24 cellular contexts compared by ENCODE assay signal in the genomic region with DNA sequence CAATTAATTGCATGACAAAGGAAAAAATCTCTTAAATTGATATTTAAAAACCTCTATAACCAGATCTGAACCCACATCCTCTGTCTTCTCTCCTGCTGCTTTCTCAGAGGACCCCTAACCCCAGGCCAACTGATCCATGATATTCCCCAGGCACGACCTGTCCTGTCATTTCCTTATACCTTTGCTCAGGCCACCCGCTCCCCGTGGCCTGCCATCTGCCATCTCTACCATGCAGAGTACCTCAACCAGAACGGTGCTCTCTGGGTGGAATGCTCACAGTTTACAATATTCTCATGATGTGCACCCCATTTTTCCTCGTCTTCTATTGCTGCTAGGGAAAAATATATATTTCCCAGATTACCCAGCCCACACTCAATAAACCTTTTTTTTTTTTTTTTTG. TPM values are rescaled to one million over a fixed set of nuclear protein-coding genes. Genes with fewer than 3 reads are reported as not detected.
DNase-seq lines count a peak whose midpoint lies in the region; ATAC-seq and TF ChIP-seq lines count a peak whose summit lies in the region.
"Had no signal": no experiment of that assay in that cellular context is flagged by ENCODE, and none has a peak within 500 bp of the region (broad histone marks: within the 10 kb centered on the region; RNA-seq: fewer than 3 reads in every experiment).

No MANE protein-coding gene starts in this region.

- peaks cover 41% of the 10 kb centered on the region for H3K36me3 ChIP-seq in CD8-positive, alpha-beta T cell (ENCODE audit: insufficient read depth, low read length)
- H3K36me3 ChIP-seq in left lung: peaks cover 0 to 64% of the 10 kb centered on the region in 2 donors
- H3K36me3 ChIP-seq in lower lobe of right lung: peaks cover 87% of the 10 kb centered on the region
- H3K36me3 ChIP-seq: neural progenitor cell had no signal

- peaks cover 12% of the 10 kb centered on the region for H3K4me1 Mint-ChIP-seq in activated CD4-positive, alpha-beta T cell treated with anti-CD3 and anti-CD28 coated beads for 36 hours
- peaks cover 46% of the 10 kb centered on the region for H3K4me1 Mint-ChIP-seq in CD8-positive, alpha-beta T cell (ENCODE audit: low read depth)
- H3K4me1 Mint-ChIP-seq in activated naive CD8-positive, alpha-beta T cell treated with anti-CD3 and anti-CD28 coated beads, Interleukin-2, amount 10 ng/mL, durations not matched to agents 7 days and 5 days: peaks cover 22% of the 10 kb centered on the region
- peaks cover 32% of the 10 kb centered on the region for H3K4me1 Mint-ChIP-seq in nephron
- H3K4me1 Mint-ChIP-seq: neural progenitor cell had no signal

- peak overlapping the region; percentile 38 for H3K27ac Mint-ChIP-seq in activated CD4-positive, alpha-beta T cell treated with anti-CD3 and anti-CD28 coated beads for 36 hours
- peak overlapping the region; percentile 79 for H3K27ac Mint-ChIP-seq in CD8-positive, alpha-beta T cell
- peak overlapping the region; percentile 62 for H3K27ac Mint-ChIP-seq in activated naive CD8-positive, alpha-beta T cell treated with anti-CD3 and anti-CD28 coated beads, Interleukin-2, amount 10 ng/mL, durations not matched to agents 7 days and 5 days
- peak overlapping the region; percentile 37 to 89 (median 76) for H3K27ac Mint-ChIP-seq in nephron
- H3K27ac Mint-ChIP-seq: neural progenitor cell had no signal

- H3K36me3 Mint-ChIP-seq in activated CD4-positive, alpha-beta T cell treated with anti-CD3 and anti-CD28 coated beads for 36 hours (ENCODE audit: low read depth): peaks cover 53% of the 10 kb centered on the region
- H3K36me3 Mint-ChIP-seq in CD8-positive, alpha-beta T cell: peaks cover 85% of the 10 kb centered on the region
- H3K36me3 Mint-ChIP-seq in activated naive CD8-positive, alpha-beta T cell treated with anti-CD3 and anti-CD28 coated beads, Interleukin-2, amount 10 ng/mL, durations not matched to agents 7 days and 5 days: peaks cover 66% of the 10 kb centered on the region
- peaks cover 46% of the 10 kb centered on the region for H3K36me3 Mint-ChIP-seq in nephron (ENCODE audit: low read depth)

- no peak overlapping the region for H3K4me3 Mint-ChIP-seq in activated CD4-positive, alpha-beta T cell treated with anti-CD3 and anti-CD28 coated beads for 36 hours
- H3K4me3 Mint-ChIP-seq in CD8-positive, alpha-beta T cell: no peak overlapping the region
- no peak overlapping the region for H3K4me3 Mint-ChIP-seq in activated naive CD8-positive, alpha-beta T cell treated with anti-CD3 and anti-CD28 coated beads, Interleukin-2, amount 10 ng/mL, durations not matched to agents 7 days and 5 days
- no peak overlapping the region for H3K4me3 Mint-ChIP-seq in nephron
- H3K4me3 Mint-ChIP-seq: neural progenitor cell had no signal

- no peak overlapping the region for H3K4me3 ChIP-seq in CD8-positive, alpha-beta T cell (ENCODE audit: low read depth, low read length)
- H3K4me3 ChIP-seq in left lung: no peak overlapping the region
- H3K4me3 ChIP-seq in lower lobe of right lung: no peak overlapping the region
- H3K4me3 ChIP-seq: neural progenitor cell, spleen, testis had no signal

- H3K4me1 ChIP-seq in CD8-positive, alpha-beta T cell (ENCODE audit: insufficient read depth, low read length): peaks cover 12% of the 10 kb centered on the region
- H3K4me1 ChIP-seq in left lung (peaks cover 0 to 2% of the 10 kb centered on the region in 2 donors), lower lobe of right lung (peaks cover 8% of the 10 kb centered on the region)
- H3K4me1 ChIP-seq: neural progenitor cell, testis had no signal

- DNase-seq in activated CD4-positive, alpha-beta T cell treated with anti-CD3 and anti-CD28 coated beads for 36 hours: no peak
- no peak for DNase-seq in activated CD4-positive, alpha-beta T cell treated with anti-CD3 and anti-CD28 coated beads for 1 hour
- DNase-seq in CD8-positive, alpha-beta T cell: no peak
- DNase-seq in activated naive CD8-positive, alpha-beta T cell treated with anti-CD3 and anti-CD28 coated beads, Interleukin-2, amount 10 ng/mL, durations not matched to agents 7 days and 5 days: no peak
- DNase-seq in AG08396 (ENCODE audit: low spot score) (no peak), left lung (no peak), lower lobe of right lung (no peak)
- DNase-seq: 8988T; activated CD4-positive, alpha-beta T cell treated with anti-CD3 and anti-CD28 coated beads for 48 hours; activated gamma-delta T cell; amygdala; DMS 273 treated with DMSO at 0.1 percent for 48 hours; effector CD8-positive, alpha-beta T cell; erythroblast; H7; head of caudate nucleus; kidney; NCI-H446 treated with DMSO at 0.1 percent for 48 hours; NCI-H82; right cardiac atrium; spleen; testis had no signal

- no peak for TF ChIP-seq CTCF in CD8-positive, alpha-beta T cell (IDR thresholded peaks at IDR 0.05)
- no peak for TF ChIP-seq CTCF in nephron (IDR thresholded peaks at IDR 0.05; ENCODE audit: unreplicated experiment in 3 of 3)
- no peak for TF ChIP-seq CTCF in left lung (IDR thresholded peaks at IDR 0.05)
- TF ChIP-seq CTCF in lower lobe of right lung (IDR thresholded peaks at IDR 0.05): no peak

- H3K9me3 ChIP-seq in CD8-positive, alpha-beta T cell (ENCODE audit: low read length): no peaks in the 10 kb centered on the region
- H3K9me3 ChIP-seq in left lung: no peaks in the 10 kb centered on the region
- no peaks in the 10 kb centered on the region for H3K9me3 ChIP-seq in lower lobe of right lung
- H3K9me3 ChIP-seq: spleen, testis had no signal

- CTCF ChIA-PET in activated CD4-positive, alpha-beta T cell treated with anti-CD3 and anti-CD28 coated beads for 36 hours (lab: Charles Lee): interaction anchor here (0.7 to 7.4 kb wide), 7 partner anchors 18 to 245 kb away, joined by 3 to 52 read pairs (median 4); no protein-coding TSS in a partner anchor
- CTCF ChIA-PET in CD8-positive, alpha-beta T cell (lab: Charles Lee): interaction anchor here (0.6 to 2.4 kb wide), 5 partner anchors 13 to 245 kb away, joined by 3 to 6 read pairs (median 4); no protein-coding TSS in a partner anchor

- no peak overlapping the region for H3K27ac ChIP-seq in CD8-positive, alpha-beta T cell (ENCODE audit: low read depth, low read length)
- H3K27ac ChIP-seq in left lung (no peak overlapping the region), lower lobe of right lung (no peak overlapping the region)
- H3K27ac ChIP-seq: neural progenitor cell, testis had no signal

- no peaks in the 10 kb centered on the region for H3K27me3 Mint-ChIP-seq in activated CD4-positive, alpha-beta T cell treated with anti-CD3 and anti-CD28 coated beads for 36 hours
- H3K27me3 Mint-ChIP-seq in CD8-positive, alpha-beta T cell (ENCODE audit: low read depth): no peaks in the 10 kb centered on the region
- H3K27me3 Mint-ChIP-seq in activated naive CD8-positive, alpha-beta T cell treated with anti-CD3 and anti-CD28 coated beads, Interleukin-2, amount 10 ng/mL, durations not matched to agents 7 days and 5 days: no peaks in the 10 kb centered on the region
- H3K27me3 Mint-ChIP-seq in nephron (ENCODE audit: low read depth): peaks cover 6% of the 10 kb centered on the region

- POLR2A ChIA-PET in activated CD4-positive, alpha-beta T cell treated with anti-CD3 and anti-CD28 coated beads for 36 hours (lab: Charles Lee): interaction anchor here (0.6 kb wide), 1 partner anchor 35 kb away, joined by 13 read pairs; no protein-coding TSS in a partner anchor
- POLR2A ChIA-PET in CD8-positive, alpha-beta T cell (lab: Charles Lee): interaction anchor here (0.6 kb wide), 1 partner anchor 14 kb away, joined by 3 read pairs; no protein-coding TSS in a partner anchor
- POLR2A ChIA-PET in activated naive CD8-positive, alpha-beta T cell treated with anti-CD3 and anti-CD28 coated beads, Interleukin-2, amount 10 ng/mL, durations not matched to agents 7 days and 5 days (lab: Charles Lee): no interaction called here

- H3K9me3 Mint-ChIP-seq in activated CD4-positive, alpha-beta T cell treated with anti-CD3 and anti-CD28 coated beads for 36 hours (ENCODE audit: low read depth): no peaks in the 10 kb centered on the region
- H3K9me3 Mint-ChIP-seq in CD8-positive, alpha-beta T cell: no peaks in the 10 kb centered on the region
- H3K9me3 Mint-ChIP-seq in activated naive CD8-positive, alpha-beta T cell treated with anti-CD3 and anti-CD28 coated beads, Interleukin-2, amount 10 ng/mL, durations not matched to agents 7 days and 5 days: peaks cover under 1% of the 10 kb centered on the region
- no peaks in the 10 kb centered on the region for H3K9me3 Mint-ChIP-seq in nephron
- H3K9me3 Mint-ChIP-seq: neural progenitor cell had no signal

- ATAC-seq in activated CD4-positive, alpha-beta T cell treated with anti-CD3 and anti-CD28 coated beads for 36 hours: no peak
- ATAC-seq in CD8-positive, alpha-beta T cell: no peak
- ATAC-seq in activated naive CD8-positive, alpha-beta T cell treated with anti-CD3 and anti-CD28 coated beads, Interleukin-2, amount 10 ng/mL, durations not matched to agents 7 days and 5 days (ENCODE audit: low read depth): no peak
- ATAC-seq in left lung: no peak
- ATAC-seq in lower lobe of right lung: no peak
- ATAC-seq: right cardiac atrium had no signal

- intact Hi-C loops in activated CD4-positive, alpha-beta T cell treated with anti-CD3 and anti-CD28 coated beads for 36 hours (cut with DNase I, micrococcal nuclease): no loop called here
- intact Hi-C loops in CD8-positive, alpha-beta T cell (cut with DNase I, micrococcal nuclease): no loop called here
- intact Hi-C loops in left lung (cut with DNase I): no loop called here
- intact Hi-C loops in lower lobe of right lung (cut with DNase I): no loop called here

- no peaks in the 10 kb centered on the region for H3K27me3 ChIP-seq in CD8-positive, alpha-beta T cell (ENCODE audit: insufficient read depth, low read length)
- no peaks in the 10 kb centered on the region for H3K27me3 ChIP-seq in left lung
- no peaks in the 10 kb centered on the region for H3K27me3 ChIP-seq in lower lobe of right lung (ENCODE audit: low read depth)
- H3K27me3 ChIP-seq: neural progenitor cell, spleen, testis had no signal

RNA-seq across cellular contexts. Expression of a gene that starts 57.7 kb away (rescaled TPM):
- 10 to 100 TPM; 34.4 to 38.3 TPM for total RNA-seq in activated CD4-positive, alpha-beta T cell treated with anti-CD3 and anti-CD28 coated beads for 36 hours
- 10 to 100 TPM; 38.8 to 39.9 TPM for total RNA-seq in CD8-positive, alpha-beta T cell
- total RNA-seq in activated naive CD8-positive, alpha-beta T cell treated with anti-CD3 and anti-CD28 coated beads, Interleukin-2, amount 10 ng/mL, durations not matched to agents 7 days and 5 days: 100 to 1,000 TPM; 130 TPM
- total RNA-seq in left lung: 10 to 100 TPM; 24.1 to 34.1 TPM
- total RNA-seq in lower lobe of right lung: 48.0 TPM
